Comparison of ENCODE assay signal across 8 cellular contexts in genomic region chr20:57391439-57392129, GRCh38. TPM values are rescaled to one million over a fixed set of nuclear protein-coding genes. Genes with fewer than 3 reads are reported as not detected.
DNase-seq lines count a peak whose midpoint lies in the region; ATAC-seq, FAIRE-seq and TF ChIP-seq lines count a peak whose summit lies in the region.

No MANE protein-coding gene starts in this region.

- no peak for FAIRE-seq in RCC 7860 (lab: Jason Lieb, UNC)

- DNase-seq in NCI-H1417 (lab: John Stamatoyannopoulos, UW): peak; percentile 28 to 79 (median 78)
- no peak for DNase-seq in NCI-H1417 treated with DMSO at 0.1 percent for 48 hours (lab: John Stamatoyannopoulos, UW)
- DNase-seq in HFF-Myc (ENCODE audit: extremely low read depth, low read depth): no peak
- DNase-seq in RKO (ENCODE audit: low spot score): peak; percentile 48
- DNase-seq in central memory CD8-positive, alpha-beta T cell (ENCODE audit: low spot score in 2 of 2): no peak
- DNase-seq in RCC 7860 (ENCODE audit: low spot score): no peak

- no peak overlapping the region for H3K27ac ChIP-seq in mesodermal cell (ENCODE audit: low read depth, low read length, severe bottlenecking)
- no peak overlapping the region for H3K27ac ChIP-seq in urinary bladder (ENCODE audit: low read depth)

- H3K4me3 ChIP-seq in HFF-Myc (replicated peaks; ENCODE audit: low read depth, low read length) (peak overlapping the region; percentile 71), mesodermal cell (ENCODE audit: extremely low read depth, insufficient read depth, low read length, poor library complexity, severe bottlenecking) (peak overlapping the region; percentile 55), urinary bladder (ENCODE audit: low read depth, low read length) (peak overlapping the region; percentile 89)

- H3K4me1 ChIP-seq in mesodermal cell (ENCODE audit: control insufficient read depth, insufficient read depth, low read length, poor library complexity, severe bottlenecking) (peaks cover 40% of the 10 kb centered on the region), urinary bladder (ENCODE audit: insufficient read depth) (peaks cover 1% of the 10 kb centered on the region)

- H3K9me3 Mint-ChIP-seq in central memory CD8-positive, alpha-beta T cell: no peaks in the 10 kb centered on the region

- peaks cover 60% of the 10 kb centered on the region for H3K36me3 Mint-ChIP-seq in central memory CD8-positive, alpha-beta T cell (ENCODE audit: insufficient read depth)

- H3K27ac Mint-ChIP-seq in central memory CD8-positive, alpha-beta T cell (ENCODE audit: low read depth): peak overlapping the region; percentile 86

- H3K27me3 Mint-ChIP-seq in central memory CD8-positive, alpha-beta T cell: no peaks in the 10 kb centered on the region

- H3K36me3 ChIP-seq in mesodermal cell (ENCODE audit: control insufficient read depth, insufficient read depth, low read length) (peaks cover 33% of the 10 kb centered on the region), urinary bladder (ENCODE audit: insufficient read depth) (no peaks in the 10 kb centered on the region)

- WGBS in mesodermal cell (ENCODE audit: insufficient coverage in 2 of 2), 2 experiments: 0% methylated on average over 44 to 60 of the region's 91 CpGs
- WGBS in urinary bladder: 1% methylated on average over 89 of the region's 91 CpGs

- no peak for ATAC-seq in central memory CD8-positive, alpha-beta T cell (replicated peaks; ENCODE audit: extremely low read depth, poor library complexity, severe bottlenecking)

- peak overlapping the region; percentile 83 for H3K4me3 Mint-ChIP-seq in central memory CD8-positive, alpha-beta T cell

- H3K4me1 Mint-ChIP-seq in central memory CD8-positive, alpha-beta T cell: peaks cover 39% of the 10 kb centered on the region

- TF ChIP-seq CTCF in HFF-Myc (IDR thresholded peaks at IDR 0.05; ENCODE audit: low read depth, low read length, missing control alignments): no peak

- no peaks in the 10 kb centered on the region for H3K9me3 ChIP-seq in mesodermal cell (ENCODE audit: control insufficient read depth, low read length)

RNA-seq across cellular contexts. Expression of gene RBM38, which starts 0.4 kb away (rescaled TPM):
- polyA plus RNA-seq in mesodermal cell (2013, experiment 1 of 2): 41.9 TPM
- polyA plus RNA-seq in mesodermal cell (2013, experiment 2 of 2): 32.7 TPM
- total RNA-seq in urinary bladder: 19.5 TPM
- polyA plus RNA-seq in urinary bladder: 103 TPM

RNA-seq across cellular contexts. Expression of gene RAE1, which starts 40.5 kb away (rescaled TPM):
- polyA plus RNA-seq in mesodermal cell (2013, experiment 1 of 2): 33.5 TPM
- polyA plus RNA-seq in mesodermal cell (2013, experiment 2 of 2): 30.6 TPM
- total RNA-seq in urinary bladder: 23.6 TPM
- 20.4 TPM for polyA plus RNA-seq in urinary bladder

Comparison
In these comparisons a context has a peak if more than half of its experiments do, and no peak if none do; other contexts are left out.
1. DNase-seq: peak in NCI-H1417 (3 of 3) and RKO (single experiment); none in NCI-H1417 treated with DMSO at 0.1 percent for 48 hours (single experiment), HFF-Myc (single experiment), central memory CD8-positive, alpha-beta T cell (0 of 2) and RCC 7860 (single experiment).
2. Peak in every context shown above with its lines, with median percentiles within 50 percentile points of each other: H3K4me3 ChIP-seq.